ENCODE assay signal across 19 cellular contexts in genomic region chr2:239146011-239146641, GRCh38.
A peak's percentile ranks its signal among the peaks of the same experiment; 100 is the strongest.
DNase-seq lines count a peak whose midpoint lies in the region; ATAC-seq and TF ChIP-seq lines count a peak whose summit lies in the region.
"Had no signal": no experiment of that assay in that cellular context is flagged by ENCODE, and none has a peak within 500 bp of the region (broad histone marks: within the 10 kb centered on the region; RNA-seq: fewer than 3 reads in every experiment).

No MANE protein-coding gene starts in this region.

- H3K27ac ChIP-seq in KMS-11 (peak overlapping the region; percentile 76), lower lobe of right lung (no peak overlapping the region), upper lobe of right lung (no peak overlapping the region)
- H3K27ac ChIP-seq: A549, C4-2B had no signal

- H3K27me3 Mint-ChIP-seq in activated T-cell treated with anti-CD3 and anti-CD28 coated beads, Interleukin-2, amount 50 U/mL, for 72 hours (ENCODE audit: low read depth) = no peaks in the 10 kb centered on the region
- H3K27me3 Mint-ChIP-seq in CD14-positive monocyte (ENCODE audit: low read depth in 3 of 3) = peaks cover 0 to 1% (median 0%) of the 10 kb centered on the region in 3 donors
- H3K27me3 Mint-ChIP-seq: naive thymus-derived CD4-positive, alpha-beta T cell had no signal

- H4K20me1 ChIP-seq in KMS-11 (ENCODE audit: insufficient read depth) = no peaks in the 10 kb centered on the region

- H3K36me3 Mint-ChIP-seq in activated T-cell treated with anti-CD3 and anti-CD28 coated beads, Interleukin-2, amount 50 U/mL, for 72 hours (ENCODE audit: insufficient read depth in 2 of 2) = peaks cover 6 to 11% of the 10 kb centered on the region in 2 donors
- H3K36me3 Mint-ChIP-seq in CD14-positive monocyte = peaks cover 84 to 99% of the 10 kb centered on the region in 2 donors

- peak; percentile 33 to 42 for DNase-seq in activated T-cell treated with anti-CD3 and anti-CD28 coated beads, Interleukin-2, amount 50 U/mL, for 72 hours
- no peak for DNase-seq in activated T-cell treated with anti-CD3 and anti-CD28 coated beads, Interleukin-2, amount 50 U/mL, for 48 hours
- peak; percentile 40 for DNase-seq in lower lobe of right lung
- no peak for DNase-seq in upper lobe of right lung
- DNase-seq in G401 (ENCODE audit: low spot score) = no peak
- no peak for DNase-seq in CD14-positive monocyte (ENCODE audit: low spot score)
- DNase-seq: activated naive CD4-positive, alpha-beta T cell treated with Interleukin-2 at 50 U/mL for 16 hours; dermis blood vessel endothelial cell; erythroblast; HFFc6; naive thymus-derived CD4-positive, alpha-beta T cell; NCI-H1930; SIG-M5 had no signal

- peak overlapping the region; percentile 44 for H3K9ac ChIP-seq in KMS-11

- in situ Hi-C loops in G401 (cut with HindIII; ENCODE audit: low sequenced_read_pairs) = no loop called here

- H3K4me2 ChIP-seq in KMS-11 = peak overlapping the region; percentile 79
- H3K4me2 ChIP-seq: A549 had no signal

- intact Hi-C loops in lower lobe of right lung (cut with DNase I) = no loop called here
- intact Hi-C loops in upper lobe of right lung (cut with DNase I) = no loop called here
- intact Hi-C loops in CD14-positive monocyte (cut with micrococcal nuclease) = no loop called here

- H3K27me3 ChIP-seq in KMS-11 (ENCODE audit: insufficient read depth, low read depth) (no peaks in the 10 kb centered on the region), lower lobe of right lung (ENCODE audit: low read depth) (no peaks in the 10 kb centered on the region), upper lobe of right lung (no peaks in the 10 kb centered on the region)
- H3K27me3 ChIP-seq: tibial nerve had no signal

- no peak for TF ChIP-seq CTCF in KMS-11 (conservative IDR thresholded peaks at IDR 0.05; ENCODE audit: low read depth, low read length)
- no peak for TF ChIP-seq CTCF in lower lobe of right lung (IDR thresholded peaks at IDR 0.05)
- no peak for TF ChIP-seq CTCF in upper lobe of right lung (IDR thresholded peaks at IDR 0.05)
- no peak for TF ChIP-seq CTCF in CD14-positive monocyte (IDR thresholded peaks at IDR 0.05)

- H3K9me3 Mint-ChIP-seq in activated T-cell treated with anti-CD3 and anti-CD28 coated beads, Interleukin-2, amount 50 U/mL, for 72 hours = peaks cover 0 to 4% of the 10 kb centered on the region in 2 donors
- no peaks in the 10 kb centered on the region for H3K9me3 Mint-ChIP-seq in CD14-positive monocyte
- H3K9me3 Mint-ChIP-seq: HFFc6 had no signal

- peak overlapping the region; percentile 55 for H3K27ac Mint-ChIP-seq in activated T-cell treated with anti-CD3 and anti-CD28 coated beads, Interleukin-2, amount 50 U/mL, for 72 hours
- peak overlapping the region in 2 of 7 donors; percentile 32 to 43 for H3K27ac Mint-ChIP-seq in CD14-positive monocyte
- H3K27ac Mint-ChIP-seq: HFFc6 had no signal

- H3K36me3 ChIP-seq in KMS-11 (ENCODE audit: insufficient read depth) = no peaks in the 10 kb centered on the region
- peaks cover 64% of the 10 kb centered on the region for H3K36me3 ChIP-seq in lower lobe of right lung
- H3K36me3 ChIP-seq in upper lobe of right lung = peaks cover 26% of the 10 kb centered on the region

- no peak overlapping the region for H3K4me3 Mint-ChIP-seq in activated T-cell treated with anti-CD3 and anti-CD28 coated beads, Interleukin-2, amount 50 U/mL, for 72 hours
- no peak overlapping the region for H3K4me3 Mint-ChIP-seq in CD14-positive monocyte
- H3K4me3 Mint-ChIP-seq: HFFc6; naive thymus-derived CD4-positive, alpha-beta T cell had no signal

- H3K4me3 ChIP-seq in KMS-11 (IDR thresholded peaks at IDR 0.05; ENCODE audit: insufficient read depth, low read depth, low read length) (no peak overlapping the region), lower lobe of right lung (no peak overlapping the region), upper lobe of right lung (no peak overlapping the region)
- H3K4me3 ChIP-seq: A549, tibial nerve had no signal

- no peaks in the 10 kb centered on the region for H3K79me2 ChIP-seq in KMS-11 (ENCODE audit: insufficient read depth, low read depth)

- H3K4me1 ChIP-seq in KMS-11 (ENCODE audit: low read depth, poor library complexity, severe bottlenecking) = peaks cover 41% of the 10 kb centered on the region
- H3K4me1 ChIP-seq in lower lobe of right lung = no peaks in the 10 kb centered on the region
- H3K4me1 ChIP-seq in upper lobe of right lung = no peaks in the 10 kb centered on the region
- H3K4me1 ChIP-seq: A549 had no signal

- no peak overlapping the region; the same call in 1 of the 2 replicates for H2AFZ ChIP-seq in KMS-11 (ENCODE audit: low read depth)

- H3K9me3 ChIP-seq in lower lobe of right lung = no peaks in the 10 kb centered on the region
- no peaks in the 10 kb centered on the region for H3K9me3 ChIP-seq in upper lobe of right lung
- H3K9me3 ChIP-seq: A549, tibial nerve had no signal

- peaks cover 25% of the 10 kb centered on the region for H3K4me1 Mint-ChIP-seq in activated T-cell treated with anti-CD3 and anti-CD28 coated beads, Interleukin-2, amount 50 U/mL, for 72 hours (ENCODE audit: low read depth)
- H3K4me1 Mint-ChIP-seq in CD14-positive monocyte = no peaks in the 10 kb centered on the region

- peak; percentile 64 to 71 for ATAC-seq in activated T-cell treated with anti-CD3 and anti-CD28 coated beads, Interleukin-2, amount 50 U/mL, for 72 hours (replicated peaks in 1 of 2)
- ATAC-seq in lower lobe of right lung (no peak), upper lobe of right lung (peak; percentile 13), HG02588 (IDR thresholded peaks at IDR 0.05; ENCODE audit: unreplicated experiment) (no peak)
- ATAC-seq: A549; activated CD4-positive, CD25-positive, alpha-beta regulatory T cell treated with anti-CD3 and anti-CD28 coated beads, Interleukin-2, amount 50 U/mL, for 24 hours; naive thymus-derived CD4-positive, alpha-beta T cell had no signal

Comparison
In these comparisons a context has a peak if more than half of its experiments do, and no peak if none do; other contexts are left out.
1. DNase-seq: peak in activated T-cell treated with anti-CD3 and anti-CD28 coated beads, Interleukin-2, amount 50 U/mL, for 72 hours (2 of 2) and lower lobe of right lung (single experiment); none in activated T-cell treated with anti-CD3 and anti-CD28 coated beads, Interleukin-2, amount 50 U/mL, for 48 hours (0 of 2), upper lobe of right lung (single experiment), G401 (single experiment) and CD14-positive monocyte (single experiment).
2. ATAC-seq: peak in activated T-cell treated with anti-CD3 and anti-CD28 coated beads, Interleukin-2, amount 50 U/mL, for 72 hours (2 of 2) and upper lobe of right lung (single experiment); none in lower lobe of right lung (0 of 2) and HG02588 (single experiment).